23 cellular contexts compared by ENCODE assay signal in genomic region chr10:5370493-5371317, GRCh38. TPM values are rescaled to one million over a fixed set of nuclear protein-coding genes. Genes with fewer than 3 reads are reported as not detected.
A peak's percentile ranks its signal among the peaks of the same experiment; 100 is the strongest.
DNase-seq lines count a peak whose midpoint lies in the region; ATAC-seq, FAIRE-seq and TF ChIP-seq lines count a peak whose summit lies in the region.
"Had no signal": no experiment of that assay in that cellular context is flagged by ENCODE, and none has a peak within 500 bp of the region (broad histone marks: within the 10 kb centered on the region; RNA-seq: fewer than 3 reads in every experiment).

No MANE protein-coding gene starts in this region.

- H3K27me3 ChIP-seq in IMR-90 (ENCODE audit: control insufficient read depth, insufficient read depth, low read length) = peaks cover 5% of the 10 kb centered on the region
- H3K27me3 ChIP-seq in A673 (replicated peaks; ENCODE audit: insufficient read depth, low read depth, low read length, poor library complexity) = no peaks in the 10 kb centered on the region

- no peaks in the 10 kb centered on the region for H3K9me1 ChIP-seq in IMR-90 (ENCODE audit: insufficient read depth, low read length)

- H3K4me3 ChIP-seq in IMR-90 (ENCODE audit: insufficient read depth, low read depth, low read length) = no peak overlapping the region
- H3K4me3 ChIP-seq in A673 (ENCODE audit: low read depth, low read length, poor library complexity, severe bottlenecking) = no peak overlapping the region

- H4K8ac ChIP-seq in IMR-90 (ENCODE audit: low read depth in 2 of 2, low read length in 2 of 2) = no peak overlapping the region

- H2AK9ac ChIP-seq in IMR-90 (replicated peaks; ENCODE audit: low read depth, low read length, poor library complexity) = no peak overlapping the region

- FAIRE-seq in urothelium cell line (lab: Jason Lieb, UNC) = peak; percentile 99
- FAIRE-seq: A204.1, D721Med, G401.6, GM19239 had no signal

- no peak for TF ChIP-seq POLR2A in IMR-90 (IDR thresholded peaks at IDR 0.05; ENCODE audit: low read depth, low read length)

- in situ Hi-C loops in IMR-90 (cut with MboI; ENCODE audit: low sequenced_read_pairs) = no loop called here

- BruUV-seq in IMR-90 (replicated peaks; lab: Mats Ljungman, UMichigan) (no TSS peak), A673 (replicated peaks; lab: Mats Ljungman, UMichigan) (no TSS peak)

- no peak overlapping the region for H2AK5ac ChIP-seq in IMR-90 (ENCODE audit: low read depth, low read length)

- dilution Hi-C loops in IMR-90 (cut with HindIII; ENCODE audit: low sequenced_read_pairs, unreplicated experiment) = no loop called here

- no peak overlapping the region for H2AFZ ChIP-seq in IMR-90 (replicated peaks; ENCODE audit: low read length, poor library complexity)

- H3K27ac ChIP-seq in IMR-90 (ENCODE audit: insufficient read depth, low read length) (no peak overlapping the region), A673 (ENCODE audit: low read depth, low read length, poor library complexity, severe bottlenecking) (no peak overlapping the region)

- H3K9ac ChIP-seq in IMR-90 (ENCODE audit: low read depth, low read length) = no peak overlapping the region

- H3K36me3 ChIP-seq in IMR-90 (ENCODE audit: control insufficient read depth, insufficient read depth, low read length) (no peaks in the 10 kb centered on the region), A673 (ENCODE audit: insufficient read depth, low read length, poor library complexity, severe bottlenecking) (no peaks in the 10 kb centered on the region)

- H3K4me1 ChIP-seq in IMR-90 (ENCODE audit: control insufficient read depth, insufficient read depth, low read length) = no peaks in the 10 kb centered on the region
- H3K4me1 ChIP-seq in A673 (ENCODE audit: insufficient read depth, low read length, poor library complexity, severe bottlenecking) = no peaks in the 10 kb centered on the region

- no peak overlapping the region for H3K14ac ChIP-seq in IMR-90 (replicated peaks; ENCODE audit: low read depth, low read length)

- peaks cover 0 to 12% of the 10 kb centered on the region in 2 donors for H3K9me3 Mint-ChIP-seq in natural killer cell
- H3K9me3 Mint-ChIP-seq in natural killer cell treated with Interleukin-12 subunit alpha and Interleukin-12 subunit beta and Interleukin-15 and Interleukin-18, amount 100 ng/mL, for 72 hours = peaks cover 12% of the 10 kb centered on the region
- H3K9me3 Mint-ChIP-seq in immature natural killer cell = peaks cover 0 to 1% (median 0%) of the 10 kb centered on the region in 6 donors
- peaks cover 7% of the 10 kb centered on the region for H3K9me3 Mint-ChIP-seq in glutamatergic neuron (ENCODE audit: unreplicated experiment)
- H3K9me3 Mint-ChIP-seq: CD8-positive, alpha-beta T cell had no signal

- no peak for TF ChIP-seq RAD21 in IMR-90 (IDR thresholded peaks at IDR 0.05; ENCODE audit: low read length)

- H3K27ac Mint-ChIP-seq in natural killer cell (peak overlapping the region; percentile 21 to 50), immature natural killer cell (peak overlapping the region in 5 of 6 donors; percentile 15 to 87 (median 45)), glutamatergic neuron (ENCODE audit: unreplicated experiment) (no peak overlapping the region)
- H3K27ac Mint-ChIP-seq in natural killer cell treated with Interleukin-12 subunit alpha and Interleukin-12 subunit beta and Interleukin-15 and Interleukin-18, amount 100 ng/mL, for 72 hours = no peak overlapping the region
- H3K27ac Mint-ChIP-seq: CD8-positive, alpha-beta T cell had no signal

- H3K79me1 ChIP-seq in IMR-90 (ENCODE audit: low read depth in 1 of 2, low read length in 2 of 2) = no peaks in the 10 kb centered on the region

- H3K4ac ChIP-seq in IMR-90 (ENCODE audit: low read depth, low read length) = no peak overlapping the region

- DNase-seq in natural killer cell (no peak), IMR-90 (no peak), immature natural killer cell (no peak), urothelium cell line (ENCODE audit: low spot score) (no peak), glutamatergic neuron (no peak), A673 (ENCODE audit: low spot score) (no peak)
- no peak for DNase-seq in natural killer cell treated with Interleukin-12 subunit alpha and Interleukin-12 subunit beta and Interleukin-15 and Interleukin-18, amount 100 ng/mL, for 72 hours (ENCODE audit: low spot score)
- DNase-seq: CD8-positive, alpha-beta T cell; COR-L47; DMS153; DMS79 treated with DMSO at 0.1 percent for 48 hours; EL; HCEC 1CT; KBM-7 had no signal

- no peak overlapping the region for H3K23ac ChIP-seq in IMR-90 (ENCODE audit: low read depth, low read length)

- no peak overlapping the region for H4K5ac ChIP-seq in IMR-90 (ENCODE audit: low read depth, low read length)

- no peak overlapping the region for H3K18ac ChIP-seq in IMR-90 (ENCODE audit: low read depth, low read length)

- no peak for ATAC-seq in natural killer cell
- ATAC-seq in natural killer cell treated with Interleukin-12 subunit alpha and Interleukin-12 subunit beta and Interleukin-15 and Interleukin-18, amount 100 ng/mL, for 72 hours = no peak
- no peak for ATAC-seq in IMR-90 (ENCODE audit: low read depth)
- no peak for ATAC-seq in HG03439 (IDR thresholded peaks at IDR 0.05; ENCODE audit: unreplicated experiment)
- ATAC-seq: CD8-positive, alpha-beta T cell had no signal

- H2BK15ac ChIP-seq in IMR-90 (ENCODE audit: low read depth, low read length) = no peak overlapping the region

- H3K56ac ChIP-seq in IMR-90 (ENCODE audit: extremely low read depth, insufficient read depth, low read length) = no peak overlapping the region

- H2BK20ac ChIP-seq in IMR-90 (ENCODE audit: low read depth, low read length) = no peak overlapping the region

- CTCF ChIA-PET in IMR-90 (lab: Yijun Ruan, JAX) (no interaction called here), A673 (lab: Charles Lee) (no interaction called here)

- no peak overlapping the region for H2BK120ac ChIP-seq in IMR-90 (ENCODE audit: low read depth, low read length)

- no peak overlapping the region for H3K4me2 ChIP-seq in IMR-90 (ENCODE audit: low read depth, low read length)

- 90% methylated on average over 15 of the region's 27 CpGs; no CpG with 5 or more reads in 1 of the 2 experiments for WGBS in IMR-90 (ENCODE audit: extremely low coverage in 2 of 2, insufficient read length in 1 of 2), 2 experiments

- intact Hi-C loops in natural killer cell (cut with micrococcal nuclease) (no loop called here), IMR-90 (cut with micrococcal nuclease) (no loop called here), A673 (cut with micrococcal nuclease; ENCODE audit: unreplicated experiment) (no loop called here)

- H3K4me1 Mint-ChIP-seq in natural killer cell (peaks cover 11 to 22% of the 10 kb centered on the region in 2 donors), immature natural killer cell (peaks cover under 1 to 4% of the 10 kb centered on the region in 2 donors), glutamatergic neuron (ENCODE audit: low read depth, unreplicated experiment) (no peaks in the 10 kb centered on the region)
- H3K4me1 Mint-ChIP-seq in natural killer cell treated with Interleukin-12 subunit alpha and Interleukin-12 subunit beta and Interleukin-15 and Interleukin-18, amount 100 ng/mL, for 72 hours (ENCODE audit: low read depth in 2 of 2) = peaks cover 13 to 14% of the 10 kb centered on the region in 2 donors
- H3K4me1 Mint-ChIP-seq: CD14-positive monocyte had no signal

- H3K9me3 ChIP-seq in IMR-90 (ENCODE audit: control insufficient read depth, insufficient read depth, low read length) = peaks cover 2% of the 10 kb centered on the region; the same call in 1 of the 2 replicates
- no peaks in the 10 kb centered on the region for H3K9me3 ChIP-seq in A673 (ENCODE audit: low read depth, low read length, poor library complexity, severe bottlenecking)

- peak overlapping the region; percentile 26 for H2BK5ac ChIP-seq in IMR-90 (ENCODE audit: low read depth, low read length, poor library complexity, severe bottlenecking)

- H3K36me3 Mint-ChIP-seq in natural killer cell = no peaks in the 10 kb centered on the region
- no peaks in the 10 kb centered on the region for H3K36me3 Mint-ChIP-seq in natural killer cell treated with Interleukin-12 subunit alpha and Interleukin-12 subunit beta and Interleukin-15 and Interleukin-18, amount 100 ng/mL, for 72 hours
- H3K36me3 Mint-ChIP-seq in immature natural killer cell = no peaks in the 10 kb centered on the region
- H3K36me3 Mint-ChIP-seq in glutamatergic neuron (ENCODE audit: unreplicated experiment) = peaks cover 5% of the 10 kb centered on the region
- H3K36me3 Mint-ChIP-seq: CD14-positive monocyte; CD8-positive, alpha-beta T cell had no signal

- TF ChIP-seq CTCF in natural killer cell (IDR thresholded peaks at IDR 0.05) (no peak), IMR-90 (conservative IDR thresholded peaks at IDR 0.05; ENCODE audit: low read depth, low read length) (no peak), glutamatergic neuron (IDR thresholded peaks at IDR 0.05; ENCODE audit: partially characterized antibody, unreplicated experiment) (no peak), A673 (conservative IDR thresholded peaks at IDR 0.05; ENCODE audit: low read depth, low read length) (no peak)

- no peaks in the 10 kb centered on the region for H4K20me1 ChIP-seq in IMR-90 (ENCODE audit: insufficient read depth, low read length)

- no peaks in the 10 kb centered on the region for H3K27me3 Mint-ChIP-seq in natural killer cell (ENCODE audit: low read depth in 2 of 2)
- H3K27me3 Mint-ChIP-seq in natural killer cell treated with Interleukin-12 subunit alpha and Interleukin-12 subunit beta and Interleukin-15 and Interleukin-18, amount 100 ng/mL, for 72 hours = peaks cover 0 to 4% of the 10 kb centered on the region in 2 donors
- H3K27me3 Mint-ChIP-seq in immature natural killer cell (ENCODE audit: low read depth in 3 of 3) = peaks cover 0 to 3% (median 0%) of the 10 kb centered on the region in 3 donors
- H3K27me3 Mint-ChIP-seq in glutamatergic neuron (ENCODE audit: unreplicated experiment) = peaks cover 5% of the 10 kb centered on the region

- POLR2A ChIA-PET in IMR-90 (lab: Charles Lee; ENCODE audit: unreplicated experiment) = no interaction called here
- POLR2A ChIA-PET in A673 (lab: Charles Lee; ENCODE audit: low non-redundant PET) = no interaction called here

- H4K91ac ChIP-seq in IMR-90 (ENCODE audit: insufficient read depth, low read depth, low read length) = no peak overlapping the region

- H3K4me3 Mint-ChIP-seq in natural killer cell (no peak overlapping the region), immature natural killer cell (no peak overlapping the region), glutamatergic neuron (ENCODE audit: unreplicated experiment) (no peak overlapping the region)
- no peak overlapping the region for H3K4me3 Mint-ChIP-seq in natural killer cell treated with Interleukin-12 subunit alpha and Interleukin-12 subunit beta and Interleukin-15 and Interleukin-18, amount 100 ng/mL, for 72 hours
- H3K4me3 Mint-ChIP-seq: CD14-positive monocyte; CD8-positive, alpha-beta T cell had no signal

RNA-seq across cellular contexts. Expression of gene UCN3, which starts 5.9 kb away (rescaled TPM):
- total RNA-seq in natural killer cell (not detected), IMR-90 (2012; rRNA removed) (not detected in 2 replicates), glutamatergic neuron (ENCODE audit: unreplicated experiment) (not detected), A673 (2021) (not detected in 2 replicates)
- total RNA-seq in natural killer cell treated with Interleukin-12 subunit alpha and Interleukin-12 subunit beta and Interleukin-15 and Interleukin-18, amount 100 ng/mL, for 72 hours = not detected
- polyA plus RNA-seq in IMR-90 (2012; rRNA removed) (not detected in 2 replicates), immature natural killer cell (not detected)
- not detected in 2 replicates for polyA plus RNA-seq in IMR-90 (2012; cell fraction: cytosol; rRNA removed)
- polyA plus RNA-seq in IMR-90 (2012; cell fraction: nucleus; rRNA removed; ENCODE audit: low replicate concordance) = not detected in 2 replicates
- total RNA-seq: CD8-positive, alpha-beta T cell; H4 had no signal
- polyA plus RNA-seq: AG04450, BJ, CD14-positive monocyte had no signal

RNA-seq across cellular contexts. Expression of gene TUBAL3, which starts 33.9 kb away (rescaled TPM):
- total RNA-seq in natural killer cell = not detected
- total RNA-seq in natural killer cell treated with Interleukin-12 subunit alpha and Interleukin-12 subunit beta and Interleukin-15 and Interleukin-18, amount 100 ng/mL, for 72 hours = under 1 TPM in 1 of 2 donors, not detected in 1; 0.19 TPM
- not detected in 2 replicates for total RNA-seq in IMR-90 (2012; rRNA removed)
- not detected in 2 replicates for polyA plus RNA-seq in IMR-90 (2012; rRNA removed)
- not detected in 2 replicates for polyA plus RNA-seq in IMR-90 (2012; cell fraction: cytosol; rRNA removed)
- polyA plus RNA-seq in IMR-90 (2012; cell fraction: nucleus; rRNA removed; ENCODE audit: low replicate concordance) = not detected in 2 replicates
- polyA plus RNA-seq in immature natural killer cell = not detected
- not detected for total RNA-seq in glutamatergic neuron (ENCODE audit: unreplicated experiment)
- 0.19 TPM in 1 of 2 replicates, not detected in the other for total RNA-seq in A673 (2021)
- total RNA-seq: CD8-positive, alpha-beta T cell; H4 had no signal
- polyA plus RNA-seq: AG04450, BJ, CD14-positive monocyte had no signal

RNA-seq across cellular contexts. Expression of gene NET1, which starts 41.7 kb away (rescaled TPM):
- total RNA-seq in natural killer cell (10 to 100 TPM; 10.4 to 17.9 (median 13.8) TPM), IMR-90 (2012; rRNA removed) (54.7 and 57.5 TPM in 2 replicates), glutamatergic neuron (ENCODE audit: unreplicated experiment) (63.8 TPM), A673 (2021) (64.3 and 71.4 TPM in 2 replicates)
- total RNA-seq in natural killer cell treated with Interleukin-12 subunit alpha and Interleukin-12 subunit beta and Interleukin-15 and Interleukin-18, amount 100 ng/mL, for 72 hours = 10 to 100 TPM; 20.1 to 36.0 TPM
- polyA plus RNA-seq in IMR-90 (2012; rRNA removed) (20.0 and 28.2 TPM in 2 replicates), immature natural killer cell (1 to 10 TPM; 1.5 to 2.3 (median 2.3) TPM)
- 6.1 and 6.8 TPM in 2 replicates for polyA plus RNA-seq in IMR-90 (2012; cell fraction: cytosol; rRNA removed)
- polyA plus RNA-seq in IMR-90 (2012; cell fraction: nucleus; rRNA removed; ENCODE audit: low replicate concordance) = 6.5 and 18.1 TPM in 2 replicates

Comparison
In these comparisons a context has a peak if more than half of its experiments do, and no peak if none do; other contexts are left out.
1. H3K27ac Mint-ChIP-seq: peak in natural killer cell (2 of 2) and immature natural killer cell (5 of 6); none in natural killer cell treated with Interleukin-12 subunit alpha and Interleukin-12 subunit beta and Interleukin-15 and Interleukin-18, amount 100 ng/mL, for 72 hours (0 of 2) and glutamatergic neuron (single experiment).